12 cellular contexts compared by ENCODE assay signal in genomic region chr22:17988800-17989513, GRCh38. TPM values are rescaled to one million over a fixed set of nuclear protein-coding genes. Genes with fewer than 3 reads are reported as not detected.
DNase-seq lines count a peak whose midpoint lies in the region; ATAC-seq and TF ChIP-seq lines count a peak whose summit lies in the region.
"Had no signal": no experiment of that assay in that cellular context is flagged by ENCODE, and none has a peak within 500 bp of the region (broad histone marks: within the 10 kb centered on the region; RNA-seq: fewer than 3 reads in every experiment).

No MANE protein-coding gene starts in this region.

- H3K9ac ChIP-seq in NT2/D1 (ENCODE audit: insufficient read length, low read depth) = peak overlapping the region; percentile 42
- H3K9ac ChIP-seq in neural progenitor cell = no peak overlapping the region

- CTCF ChIA-PET in CD4-positive, alpha-beta memory T cell (lab: Charles Lee; ENCODE audit: partially characterized antibody) = no interaction called here

- H2AFZ ChIP-seq in neural progenitor cell (replicated peaks) = no peak overlapping the region

- H3K4me1 ChIP-seq in CD4-positive, alpha-beta memory T cell (ENCODE audit: insufficient read depth, low read length) = peaks cover 4% of the 10 kb centered on the region
- peaks cover 2% of the 10 kb centered on the region for H3K4me1 ChIP-seq in NT2/D1 (ENCODE audit: insufficient read depth, insufficient read length)
- H3K4me1 ChIP-seq in neural progenitor cell = no peaks in the 10 kb centered on the region

- H3K4me3 ChIP-seq in CD4-positive, alpha-beta memory T cell (ENCODE audit: low read length in 2 of 2) = no peak overlapping the region
- H3K4me3 ChIP-seq in NT2/D1 (ENCODE audit: insufficient read length, low read depth) = no peak overlapping the region
- peak overlapping the region in 1 of 59 donors; percentile 17 for H3K4me3 ChIP-seq in dorsolateral prefrontal cortex
- H3K4me3 ChIP-seq in neural progenitor cell = no peak overlapping the region

- H3F3A ChIP-seq in neural progenitor cell (ENCODE audit: low read depth) = no peaks in the 10 kb centered on the region

- no peaks in the 10 kb centered on the region for H3K27me3 Mint-ChIP-seq in CD4-positive, alpha-beta memory T cell
- H3K27me3 Mint-ChIP-seq in neural progenitor cell (ENCODE audit: insufficient read depth, low read depth) = peaks cover 4% of the 10 kb centered on the region
- H3K27me3 Mint-ChIP-seq in effector memory CD8-positive, alpha-beta T cell = no peaks in the 10 kb centered on the region
- H3K27me3 Mint-ChIP-seq: stimulated activated naive CD8-positive, alpha-beta T cell treated with anti-CD3 and anti-CD28 coated beads, Interleukin-15, amount 100 ng/mL, for 72 hours had no signal

- no peak overlapping the region for H3K27ac ChIP-seq in CD4-positive, alpha-beta memory T cell (ENCODE audit: low read depth, low read length)
- H3K27ac ChIP-seq in dorsolateral prefrontal cortex (peak overlapping the region in 52 of 59 donors; percentile 11 to 78 (median 57)), neural progenitor cell (no peak overlapping the region)

- peak overlapping the region in 5 of 7 donors; percentile 4 to 89 (median 53) for H3K27ac Mint-ChIP-seq in CD4-positive, alpha-beta memory T cell
- peak overlapping the region; percentile 74 for H3K27ac Mint-ChIP-seq in neural progenitor cell
- peak overlapping the region in 1 of 2 donors; percentile 1 for H3K27ac Mint-ChIP-seq in effector memory CD8-positive, alpha-beta T cell

- DNase-seq in CD4-positive, alpha-beta memory T cell = no peak
- DNase-seq in NT2/D1 (ENCODE audit: low read depth, low spot score) (no peak), dorsolateral prefrontal cortex (no peak), neural progenitor cell (ENCODE audit: low spot score) (no peak), NOMO-1 (lab: John Stamatoyannopoulos, UW; ENCODE audit: unreplicated experiment in 2 of 2) (no peak), SIG-M5 (lab: John Stamatoyannopoulos, UW) (no peak)
- no peak for DNase-seq in effector memory CD8-positive, alpha-beta T cell
- DNase-seq in stimulated activated CD4-positive, alpha-beta T cell treated with anti-CD3 and anti-CD28 coated beads, Interleukin-4, amount 100 ng/mL, for 4 hours = no peak
- DNase-seq: activated CD4-positive, CD25-positive, alpha-beta regulatory T cell treated with anti-CD3 and anti-CD28 coated beads, Interleukin-2, amount 50 U/mL, for 72 hours; Kasumi-1; NCI-H1930; stimulated activated naive CD8-positive, alpha-beta T cell treated with anti-CD3 and anti-CD28 coated beads, Interleukin-15, amount 100 ng/mL, for 72 hours had no signal

- no peaks in the 10 kb centered on the region for H3K27me3 ChIP-seq in CD4-positive, alpha-beta memory T cell (ENCODE audit: insufficient read depth, low read length)
- H3K27me3 ChIP-seq in NT2/D1 (ENCODE audit: insufficient read depth, insufficient read length) (no peaks in the 10 kb centered on the region), dorsolateral prefrontal cortex (no peaks in the 10 kb centered on the region), neural progenitor cell (no peaks in the 10 kb centered on the region)

- intact Hi-C loops in CD4-positive, alpha-beta memory T cell (cut with micrococcal nuclease) = no loop called here
- intact Hi-C loops in dorsolateral prefrontal cortex (cut with DNase I) = no loop called here

- H3K36me3 Mint-ChIP-seq in CD4-positive, alpha-beta memory T cell = no peaks in the 10 kb centered on the region
- no peaks in the 10 kb centered on the region for H3K36me3 Mint-ChIP-seq in neural progenitor cell
- H3K36me3 Mint-ChIP-seq in effector memory CD8-positive, alpha-beta T cell (ENCODE audit: insufficient read depth) = peaks cover 3% of the 10 kb centered on the region

- no peak for ATAC-seq in effector memory CD8-positive, alpha-beta T cell (replicated peaks)
- ATAC-seq: stimulated activated naive CD8-positive, alpha-beta T cell treated with anti-CD3 and anti-CD28 coated beads, Interleukin-15, amount 100 ng/mL, for 72 hours had no signal

- peaks cover 15 to 61% (median 25%) of the 10 kb centered on the region in 4 donors for H3K4me1 Mint-ChIP-seq in CD4-positive, alpha-beta memory T cell
- peaks cover 33% of the 10 kb centered on the region for H3K4me1 Mint-ChIP-seq in neural progenitor cell
- H3K4me1 Mint-ChIP-seq in effector memory CD8-positive, alpha-beta T cell (ENCODE audit: low read depth in 2 of 2) = peaks cover 23 to 30% of the 10 kb centered on the region in 2 donors

- H3K4me2 ChIP-seq in neural progenitor cell = no peak overlapping the region

- H3K9me3 ChIP-seq in CD4-positive, alpha-beta memory T cell (ENCODE audit: control insufficient read depth in 1 of 2, low read length in 2 of 2) = no peaks in the 10 kb centered on the region
- H3K9me3 ChIP-seq in NT2/D1 (ENCODE audit: insufficient read depth, low read length) (no peaks in the 10 kb centered on the region), neural progenitor cell (ENCODE audit: low read depth) (no peaks in the 10 kb centered on the region)

- H3K9me3 Mint-ChIP-seq in CD4-positive, alpha-beta memory T cell = no peaks in the 10 kb centered on the region
- no peaks in the 10 kb centered on the region for H3K9me3 Mint-ChIP-seq in neural progenitor cell
- H3K9me3 Mint-ChIP-seq in effector memory CD8-positive, alpha-beta T cell = no peaks in the 10 kb centered on the region
- H3K9me3 Mint-ChIP-seq: stimulated activated naive CD8-positive, alpha-beta T cell treated with anti-CD3 and anti-CD28 coated beads, Interleukin-15, amount 100 ng/mL, for 72 hours had no signal

- H3K79me2 ChIP-seq in neural progenitor cell (ENCODE audit: low read depth) = peaks cover 86% of the 10 kb centered on the region

- H3K4me3 Mint-ChIP-seq in CD4-positive, alpha-beta memory T cell = peak overlapping the region in 2 of 8 donors; percentile 9 to 36
- no peak overlapping the region for H3K4me3 Mint-ChIP-seq in neural progenitor cell
- H3K4me3 Mint-ChIP-seq in effector memory CD8-positive, alpha-beta T cell = no peak overlapping the region
- H3K4me3 Mint-ChIP-seq: stimulated activated naive CD8-positive, alpha-beta T cell treated with anti-CD3 and anti-CD28 coated beads, Interleukin-15, amount 100 ng/mL, for 72 hours had no signal

- H3K36me3 ChIP-seq in CD4-positive, alpha-beta memory T cell (ENCODE audit: insufficient read depth, low read length) = no peaks in the 10 kb centered on the region
- H3K36me3 ChIP-seq in NT2/D1 (ENCODE audit: insufficient read depth, insufficient read length, low read length) (no peaks in the 10 kb centered on the region), neural progenitor cell (no peaks in the 10 kb centered on the region)

- H4K20me1 ChIP-seq in neural progenitor cell (ENCODE audit: low read depth) = peaks cover 90% of the 10 kb centered on the region

- TF ChIP-seq CTCF in dorsolateral prefrontal cortex (IDR thresholded peaks at IDR 0.05 in 54 of 56, conservative IDR thresholded peaks at IDR 0.05 in 2 of 56; ENCODE audit: low read depth in 1 of 56, partially characterized antibody in 56 of 56) = no peak
- no peak for TF ChIP-seq CTCF in neural progenitor cell (IDR thresholded peaks at IDR 0.05)

- POLR2A ChIA-PET in CD4-positive, alpha-beta memory T cell (lab: Charles Lee; ENCODE audit: partially characterized antibody) = no interaction called here

RNA-seq across cellular contexts. Expression of gene MICAL3, which starts 35.4 kb away (rescaled TPM):
- total RNA-seq in CD4-positive, alpha-beta memory T cell = 10 to 100 TPM; 25.9 to 28.9 TPM
- polyA plus RNA-seq in CD4-positive, alpha-beta memory T cell = 1 to 10 TPM in 1 of 2 donors, under 1 TPM in 1; 0.97 to 2.9 TPM
- 100 to 1,000 TPM; 126 to 274 (median 183) TPM for total RNA-seq in dorsolateral prefrontal cortex
- 32.7 and 33.6 TPM in 2 replicates for total RNA-seq in neural progenitor cell (ENCODE audit: low replicate concordance)

Comparison
In these comparisons a context has a peak if more than half of its experiments do, and no peak if none do; other contexts are left out.
1. H3K27ac ChIP-seq: peak in dorsolateral prefrontal cortex (52 of 59); none in CD4-positive, alpha-beta memory T cell (single experiment) and neural progenitor cell (single experiment).